ENCODE assay signal across 16 cellular contexts in genomic region chr3:13673207-13673606, GRCh38.
DNase-seq lines count a peak whose midpoint lies in the region; ATAC-seq, FAIRE-seq and TF ChIP-seq lines count a peak whose summit lies in the region.
"Had no signal": no experiment of that assay in that cellular context is flagged by ENCODE, and none has a peak within 500 bp of the region (broad histone marks: within the 10 kb centered on the region; RNA-seq: fewer than 3 reads in every experiment).

No MANE protein-coding gene starts in this region.

- FAIRE-seq in A549 (lab: Jason Lieb, UNC) (no peak), frontal cortex (lab: Jason Lieb, UNC) (no peak)
- FAIRE-seq: HTR-8/SVneo had no signal

- H3K4me3 ChIP-seq in A549, result no peak overlapping the region
- H3K4me3 ChIP-seq in fibroblast of pulmonary artery (replicated peaks; ENCODE audit: low read depth, low read length), result no peak overlapping the region
- H3K4me3 ChIP-seq: SK-N-MC had no signal

- POLR2A ChIA-PET in A549 (lab: Yijun Ruan, JAX), result no interaction called here

- no peak for TF ChIP-seq EP300 in A549 (IDR thresholded peaks at IDR 0.05)

- CTCF ChIA-PET in A549 (lab: Yijun Ruan, JAX), result interaction anchor here (0.6 to 2.3 kb wide), 8 partner anchors 9 to 311 kb away, joined by 3 to 15 read pairs (median 3); partner anchors contain the start of gene WNT7A

- TF ChIP-seq POLR2A in A549 (IDR thresholded peaks at IDR 0.05; ENCODE audit: low read length), result no peak

- 34% methylated on average over 6 of the region's 6 CpGs for WGBS in A549 (ENCODE audit: missing lambda C conversion rate)

- no peaks in the 10 kb centered on the region for H3K4me1 ChIP-seq in A549

- DNase-seq in A549 (ENCODE audit: low read depth in 1 of 2, low spot score in 1 of 2) (peak in 1 of 2 experiments; percentile 50), RPMI8226 (peak; percentile 30), fibroblast of pulmonary artery (ENCODE audit: low read depth) (no peak), amniotic stem cell (lab: John Stamatoyannopoulos, UW) (no peak), NCI-H2227 treated with DMSO at 0.1 percent for 48 hours (lab: John Stamatoyannopoulos, UW) (no peak), frontal cortex (ENCODE audit: low spot score in 2 of 2) (no peak), NCI-H1694 treated with DMSO at 0.1 percent for 48 hours (lab: John Stamatoyannopoulos, UW) (no peak)
- DNase-seq: activated CD4-positive, alpha-beta T cell treated with anti-CD3 and anti-CD28 coated beads, Interleukin-2, amount 50 U/mL, for 4 hours; activated effector memory CD4-positive, alpha-beta T cell treated with anti-CD3 and anti-CD28 coated beads, Interleukin-2, amount 50 U/mL, for 16 hours; foreskin melanocyte; GDM1; left colon; NCI-H748 treated with DMSO at 0.1 percent for 48 hours had no signal

- TF ChIP-seq CTCF in A549 (IDR thresholded peaks at IDR 0.05) (0 out of 3 replicates have a peak, but pooled peaks have one; percentile 8), GM12874 (IDR thresholded peaks at IDR 0.05; ENCODE audit: insufficient read depth, low read depth, low read length) (peak; percentile 24; the same call in 1 of the 2 replicates), fibroblast of pulmonary artery (IDR thresholded peaks at IDR 0.05; ENCODE audit: low read length, missing control alignments) (peak; percentile 38)

- no peak overlapping the region for H3K27ac ChIP-seq in A549
- H3K27ac ChIP-seq: SK-N-MC had no signal

- TF ChIP-seq RAD21 in A549 (conservative IDR thresholded peaks at IDR 0.05 in 1 of 2, IDR thresholded peaks at IDR 0.05 in 1 of 2), result no peak

- no peaks in the 10 kb centered on the region for H3K9me3 ChIP-seq in A549

- no peak overlapping the region for H3K4me2 ChIP-seq in A549

- ATAC-seq in A549, result peak in 1 of 2 experiments; percentile 62; a peak in 3 of 6 replicates
- ATAC-seq: left colon had no signal

TF ChIP-seq in A549, 52 proteins besides CTCF, POLR2A, EP300 and RAD21:
- TF ChIP-seq, protein P1, sequence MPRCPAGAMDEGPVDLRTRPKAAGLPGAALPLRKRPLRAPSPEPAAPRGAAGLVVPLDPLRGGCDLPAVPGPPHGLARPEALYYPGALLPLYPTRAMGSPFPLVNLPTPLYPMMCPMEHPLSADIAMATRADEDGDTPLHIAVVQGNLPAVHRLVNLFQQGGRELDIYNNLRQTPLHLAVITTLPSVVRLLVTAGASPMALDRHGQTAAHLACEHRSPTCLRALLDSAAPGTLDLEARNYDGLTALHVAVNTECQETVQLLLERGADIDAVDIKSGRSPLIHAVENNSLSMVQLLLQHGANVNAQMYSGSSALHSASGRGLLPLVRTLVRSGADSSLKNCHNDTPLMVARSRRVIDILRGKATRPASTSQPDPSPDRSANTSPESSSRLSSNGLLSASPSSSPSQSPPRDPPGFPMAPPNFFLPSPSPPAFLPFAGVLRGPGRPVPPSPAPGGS (IDR thresholded peaks at IDR 0.05), result no peak
- TF ChIP-seq, protein P2, sequence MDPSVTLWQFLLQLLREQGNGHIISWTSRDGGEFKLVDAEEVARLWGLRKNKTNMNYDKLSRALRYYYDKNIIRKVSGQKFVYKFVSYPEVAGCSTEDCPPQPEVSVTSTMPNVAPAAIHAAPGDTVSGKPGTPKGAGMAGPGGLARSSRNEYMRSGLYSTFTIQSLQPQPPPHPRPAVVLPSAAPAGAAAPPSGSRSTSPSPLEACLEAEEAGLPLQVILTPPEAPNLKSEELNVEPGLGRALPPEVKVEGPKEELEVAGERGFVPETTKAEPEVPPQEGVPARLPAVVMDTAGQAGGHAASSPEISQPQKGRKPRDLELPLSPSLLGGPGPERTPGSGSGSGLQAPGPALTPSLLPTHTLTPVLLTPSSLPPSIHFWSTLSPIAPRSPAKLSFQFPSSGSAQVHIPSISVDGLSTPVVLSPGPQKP (IDR thresholded peaks at IDR 0.05; ENCODE audit: low read depth, low read length), result no peak
- TF ChIP-seq JUNB (IDR thresholded peaks at IDR 0.05) (no peak), ESRRA (IDR thresholded peaks at IDR 0.05; ENCODE audit: borderline replicate concordance, low read length) (no peak), EHMT2 (IDR thresholded peaks at IDR 0.05; ENCODE audit: low read depth) (no peak), KDM1A (IDR thresholded peaks at IDR 0.05; ENCODE audit: low read depth) (no peak), HOXA7 (CRISPR knock-in tag; IDR thresholded peaks at IDR 0.05) (no peak), MAX (IDR thresholded peaks at IDR 0.05) (no peak), HDAC2 (IDR thresholded peaks at IDR 0.05) (no peak), PHF8 (IDR thresholded peaks at IDR 0.05; ENCODE audit: borderline replicate concordance, low read depth) (no peak), POLR2AphosphoS2 (conservative IDR thresholded peaks at IDR 0.05; ENCODE audit: low read length) (no peak)
